ENCODE assay signal across 9 cellular contexts in genomic region chr7:86643478-86644281, GRCh38. TPM values are rescaled to one million over a fixed set of nuclear protein-coding genes. Genes with fewer than 3 reads are reported as not detected.
DNase-seq lines count a peak whose midpoint lies in the region; ATAC-seq and TF ChIP-seq lines count a peak whose summit lies in the region.
"Had no signal": no experiment of that assay in that cellular context is flagged by ENCODE, and none has a peak within 500 bp of the region (broad histone marks: within the 10 kb centered on the region; RNA-seq: fewer than 3 reads in every experiment).

Gene GRM3 (plus strand): TSS chr7:86643909. CDS start chr7:86765146, 121,237 bp downstream.

- H3K27ac Mint-ChIP-seq in activated T-cell treated with anti-CD3 and anti-CD28 coated beads, Interleukin-2, amount 50 U/mL, for 24 hours = no peak within 1 kb of the TSS

- no peaks in the 10 kb centered on the region for H3K36me3 ChIP-seq in HUES6 (ENCODE audit: control insufficient read depth, insufficient read depth, low read length)
- H3K36me3 ChIP-seq in ascending aorta = no peaks in the 10 kb centered on the region
- no peaks in the 10 kb centered on the region for H3K36me3 ChIP-seq in spleen

- H3K27ac ChIP-seq in HUES6 (ENCODE audit: low read depth, low read length) = no peak within 1 kb of the TSS
- H3K27ac ChIP-seq in ascending aorta = no peak within 1 kb of the TSS
- no peak within 1 kb of the TSS for H3K27ac ChIP-seq in spleen

- H3K4me3 ChIP-seq in HUES6 (ENCODE audit: low read depth, low read length) (peak within 1 kb of the TSS; percentile 78), ascending aorta (peak within 1 kb of the TSS; percentile 42 to 47), spleen (peak within 1 kb of the TSS in 6 of 8 donors; percentile 6 to 49 (median 17))

- H3K9me3 ChIP-seq in HUES6 (ENCODE audit: control insufficient read depth, insufficient read depth, low read depth, low read length) (no peaks in the 10 kb centered on the region), ascending aorta (no peaks in the 10 kb centered on the region), spleen (no peaks in the 10 kb centered on the region)

- H3K36me3 Mint-ChIP-seq in activated T-cell treated with anti-CD3 and anti-CD28 coated beads, Interleukin-2, amount 50 U/mL, for 24 hours (ENCODE audit: low read depth) = no peaks in the 10 kb centered on the region

- no peak for DNase-seq in ascending aorta (ENCODE audit: low spot score in 2 of 2)
- peak; percentile 88 for DNase-seq in islet precursor cell
- no peak for DNase-seq in spleen
- DNase-seq in stimulated activated CD4-positive, alpha-beta T cell treated with anti-CD3 and anti-CD28 coated beads, Interleukin-2, amount 100 ng/mL, for 48 hours = no peak
- no peak for DNase-seq in NOMO-1 treated with dmso at 0.1 percent for 144 hours (lab: John Stamatoyannopoulos, UW; ENCODE audit: unreplicated experiment)
- DNase-seq in activated T-cell treated with anti-CD3 and anti-CD28 coated beads, Interleukin-2, amount 50 U/mL, for 24 hours = no peak

- H3K4me3 Mint-ChIP-seq in activated T-cell treated with anti-CD3 and anti-CD28 coated beads, Interleukin-2, amount 50 U/mL, for 24 hours = no peak within 1 kb of the TSS

- TF ChIP-seq CTCF in ascending aorta (IDR thresholded peaks at IDR 0.05) (no peak), spleen (IDR thresholded peaks at IDR 0.05 in 8 of 11, conservative IDR thresholded peaks at IDR 0.05 in 3 of 11) (no peak)

- no peaks in the 10 kb centered on the region for H3K4me1 Mint-ChIP-seq in activated T-cell treated with anti-CD3 and anti-CD28 coated beads, Interleukin-2, amount 50 U/mL, for 24 hours (ENCODE audit: low read depth)

- no peak for ATAC-seq in HG02610 (IDR thresholded peaks at IDR 0.05; ENCODE audit: unreplicated experiment)

- peaks cover 36% of the 10 kb centered on the region for H3K27me3 ChIP-seq in HUES6 (ENCODE audit: control insufficient read depth, insufficient read depth, low read length)
- no peaks in the 10 kb centered on the region for H3K27me3 ChIP-seq in ascending aorta
- H3K27me3 ChIP-seq in spleen (replicated peaks in 1 of 7) = peaks cover 0 to 46% (median 22%) of the 10 kb centered on the region in 7 donors

- H3K9me3 Mint-ChIP-seq in activated T-cell treated with anti-CD3 and anti-CD28 coated beads, Interleukin-2, amount 50 U/mL, for 24 hours = peaks cover 2% of the 10 kb centered on the region

- H3K9ac ChIP-seq in HUES6 (ENCODE audit: low read length) = peak within 1 kb of the TSS; percentile 51

- 3 to 6% (median 5%) methylated on average over 27 of the region's 27 CpGs for WGBS in spleen, 5 donors

- intact Hi-C loops in ascending aorta (cut with DNase I) (no loop called here), spleen (cut with DNase I; ENCODE audit: low total_unique reads) (no loop called here)

- H3K27me3 Mint-ChIP-seq in activated T-cell treated with anti-CD3 and anti-CD28 coated beads, Interleukin-2, amount 50 U/mL, for 24 hours = peaks cover 32% of the 10 kb centered on the region

- TF ChIP-seq POLR2A in spleen (IDR thresholded peaks at IDR 0.05) = no peak

- H3K4me1 ChIP-seq in HUES6 (ENCODE audit: control insufficient read depth, insufficient read depth, low read length) = peaks cover 6% of the 10 kb centered on the region
- H3K4me1 ChIP-seq in ascending aorta = no peaks in the 10 kb centered on the region
- H3K4me1 ChIP-seq in spleen = peaks cover 0 to 18% (median 0%) of the 10 kb centered on the region in 6 donors

RNA-seq across cellular contexts. Expression of gene GRM3, which starts in this region (rescaled TPM):
- total RNA-seq in ascending aorta (not detected), spleen (under 1 TPM in 2 of 7 donors, not detected in 5; 0.21 to 0.37 TPM)
- polyA plus RNA-seq in spleen = not detected
- total RNA-seq: T-helper 1 cell treated with Interleukin-12 subunit alpha and Interleukin-12 subunit beta and Interleukin-4 antibody, amounts not matched to agents 30 ng/mL and 1 ng/mL, for 36 hours had no signal

Comparison
In these comparisons a context has a peak if more than half of its experiments do, and no peak if none do; other contexts are left out.
1. H3K4me3 ChIP-seq: peak in every context shown above with its lines; median percentile 78 in HUES6; 44 in ascending aorta; 17 in spleen.